In the genomic region with DNA sequence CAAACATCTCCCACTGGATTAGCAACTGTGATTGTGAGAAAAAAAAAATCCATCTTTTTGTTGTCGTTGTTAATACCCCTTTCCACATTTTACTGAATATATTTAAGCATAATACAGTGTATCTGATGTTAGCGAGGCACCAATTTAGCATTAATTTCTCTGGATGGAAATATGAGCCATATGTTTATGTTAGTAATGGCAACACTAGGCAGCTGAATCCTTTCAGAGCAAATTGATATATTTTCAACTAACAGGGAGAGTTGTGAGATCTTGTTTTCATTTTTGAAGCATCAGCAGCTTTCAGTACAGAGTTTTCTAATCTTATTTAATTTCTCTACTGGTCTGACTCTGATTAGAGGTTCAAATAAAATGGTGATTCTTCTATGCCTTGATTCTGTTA, we compare ENCODE assay signal across 21 cellular contexts.
"Had no signal": no experiment of that assay in that cellular context is flagged by ENCODE, and none has a peak within 500 bp of the region (broad histone marks: within the 10 kb centered on the region; RNA-seq: fewer than 3 reads in every experiment).

No MANE protein-coding gene starts in this region.

- H3K9me3 Mint-ChIP-seq: activated B cell treated with CpG ODN at 0.5 μM for 24 hours; activated CD4-positive, alpha-beta T cell treated with anti-CD3 and anti-CD28 coated beads, Interleukin-2, amount 10 ng/mL, durations not matched to agents 24 days and 14 days; activated naive CD4-positive, alpha-beta T cell treated with anti-CD3 and anti-CD28 coated beads for 36 hours; activated T-helper 17 cell treated with anti-CD3 and anti-CD28 coated beads, Interleukin-2, amount 50 U/mL, for 72 hours; T-cell had no signal

- H3K27me3 Mint-ChIP-seq: activated T-helper 17 cell treated with anti-CD3 and anti-CD28 coated beads, Interleukin-2, amount 50 U/mL, for 72 hours had no signal

- DNase-seq: activated B cell treated with CpG ODN at 0.5 μM for 24 hours; activated CD4-positive, alpha-beta T cell treated with anti-CD3 and anti-CD28 coated beads for 1 hour; activated CD4-positive, alpha-beta T cell treated with anti-CD3 and anti-CD28 coated beads, Interleukin-2, amount 10 ng/mL, durations not matched to agents 24 days and 14 days; activated CD4-positive, alpha-beta T cell treated with anti-CD3 and anti-CD28 coated beads, Interleukin-2, amount 50 U/mL, for 48 hours; activated CD8-positive, alpha-beta memory T cell treated with anti-CD3 and anti-CD28 coated beads for 24 hours; activated gamma-delta T cell; activated naive CD4-positive, alpha-beta T cell treated with anti-CD3 and anti-CD28 coated beads for 36 hours; activated T-cell treated with anti-CD3 and anti-CD28 coated beads, Interleukin-2, amount 50 U/mL, for 48 hours; KBM-7; NCI-H1048; NCI-H2029; NCI-H226; NCI-H526; NCI-H774; PC-9; SIG-M5; T-cell; T-helper 2 cell; T1000 had no signal

- H3K27ac ChIP-seq: PC-9 had no signal

- H3K4me3 Mint-ChIP-seq: activated B cell treated with CpG ODN at 0.5 μM for 24 hours; activated CD4-positive, alpha-beta T cell treated with anti-CD3 and anti-CD28 coated beads, Interleukin-2, amount 10 ng/mL, durations not matched to agents 24 days and 14 days; activated naive CD4-positive, alpha-beta T cell treated with anti-CD3 and anti-CD28 coated beads for 36 hours; activated naive CD8-positive, alpha-beta T cell; activated T-helper 17 cell treated with anti-CD3 and anti-CD28 coated beads, Interleukin-2, amount 50 U/mL, for 72 hours; T-cell had no signal

- ATAC-seq: activated T-helper 17 cell treated with anti-CD3 and anti-CD28 coated beads, Interleukin-2, amount 50 U/mL, for 72 hours; T-cell had no signal

- H3K36me3 Mint-ChIP-seq: activated naive CD8-positive, alpha-beta T cell; T-cell had no signal

- H3K4me1 Mint-ChIP-seq: activated CD4-positive, alpha-beta T cell treated with anti-CD3 and anti-CD28 coated beads, Interleukin-2, amount 10 ng/mL, durations not matched to agents 24 days and 14 days; activated T-helper 17 cell treated with anti-CD3 and anti-CD28 coated beads, Interleukin-2, amount 50 U/mL, for 72 hours; T-cell had no signal

- H3K27ac Mint-ChIP-seq: activated B cell treated with CpG ODN at 0.5 μM for 24 hours; activated CD4-positive, alpha-beta T cell treated with anti-CD3 and anti-CD28 coated beads, Interleukin-2, amount 10 ng/mL, durations not matched to agents 24 days and 14 days; activated naive CD4-positive, alpha-beta T cell treated with anti-CD3 and anti-CD28 coated beads for 36 hours; activated naive CD8-positive, alpha-beta T cell; activated T-helper 17 cell treated with anti-CD3 and anti-CD28 coated beads, Interleukin-2, amount 50 U/mL, for 72 hours; T-cell had no signal

- H3K4me3 ChIP-seq: PC-9 had no signal
